Comparison of ENCODE assay signal across 2 cellular contexts in the genomic region with DNA sequence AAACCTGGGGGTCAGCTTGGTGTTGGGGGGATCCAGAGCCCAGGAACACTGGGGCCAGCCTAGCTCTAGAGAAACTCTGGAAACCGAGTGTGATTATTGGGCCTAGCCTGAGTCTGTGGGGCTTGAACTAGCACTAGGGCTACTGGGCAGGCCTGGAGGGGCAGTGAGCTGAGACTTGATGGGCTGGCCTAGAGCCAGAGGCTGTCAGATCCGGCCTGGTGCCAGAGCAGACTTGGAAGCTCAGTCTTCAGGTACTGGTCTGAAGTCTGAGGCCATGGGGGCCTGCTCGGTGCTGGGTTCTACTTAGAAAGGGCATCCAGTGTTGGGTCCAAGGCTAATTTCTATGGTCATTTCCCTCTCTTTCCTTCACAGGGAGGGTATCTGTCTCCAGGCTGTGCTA.
TF ChIP-seq lines count a peak whose summit lies in the region.

No MANE protein-coding gene starts in this region.

TF ChIP-seq in H1, 55 proteins besides CTCF, POLR2A, EP300 and RAD21:
- TF ChIP-seq SIN3A (conservative IDR thresholded peaks at IDR 0.05 in 1 of 2, IDR thresholded peaks at IDR 0.05 in 1 of 2; ENCODE audit: low read depth in 1 of 2, low read length in 2 of 2) (no peak), KDM4A (IDR thresholded peaks at IDR 0.05; ENCODE audit: low read depth, low read length, severe bottlenecking) (no peak), GABPA (IDR thresholded peaks at IDR 0.05; ENCODE audit: borderline replicate concordance, insufficient read depth, low read length) (no peak), RFX5 (IDR thresholded peaks at IDR 0.05; ENCODE audit: borderline replicate concordance, low read depth, low read length) (no peak), BCL11A (IDR thresholded peaks at IDR 0.05; ENCODE audit: low read depth in 2 of 2, low read length in 2 of 2) (no peak), FOSL1 (IDR thresholded peaks at IDR 0.05; ENCODE audit: insufficient read depth, low read depth, low read length) (no peak), KDM5A (IDR thresholded peaks at IDR 0.05; ENCODE audit: low read length) (no peak), SP2 (IDR thresholded peaks at IDR 0.05; ENCODE audit: low read length) (no peak), RBBP5 (IDR thresholded peaks at IDR 0.05; ENCODE audit: borderline replicate concordance, low read depth, low read length) (no peak), CBX5 (IDR thresholded peaks at IDR 0.05; ENCODE audit: low read depth, low read length) (no peak), ZNF274 (IDR thresholded peaks at IDR 0.05; ENCODE audit: borderline replicate concordance, extremely low read depth, low read length) (no peak), EZH2 (IDR thresholded peaks at IDR 0.05; ENCODE audit: low read depth, low read length, severe bottlenecking) (no peak), CHD2 (IDR thresholded peaks at IDR 0.05; ENCODE audit: low read length) (no peak)

TF ChIP-seq in HepG2, 621 proteins besides CTCF, POLR2A, EP300 and RAD21:
- TF ChIP-seq, protein P1, sequence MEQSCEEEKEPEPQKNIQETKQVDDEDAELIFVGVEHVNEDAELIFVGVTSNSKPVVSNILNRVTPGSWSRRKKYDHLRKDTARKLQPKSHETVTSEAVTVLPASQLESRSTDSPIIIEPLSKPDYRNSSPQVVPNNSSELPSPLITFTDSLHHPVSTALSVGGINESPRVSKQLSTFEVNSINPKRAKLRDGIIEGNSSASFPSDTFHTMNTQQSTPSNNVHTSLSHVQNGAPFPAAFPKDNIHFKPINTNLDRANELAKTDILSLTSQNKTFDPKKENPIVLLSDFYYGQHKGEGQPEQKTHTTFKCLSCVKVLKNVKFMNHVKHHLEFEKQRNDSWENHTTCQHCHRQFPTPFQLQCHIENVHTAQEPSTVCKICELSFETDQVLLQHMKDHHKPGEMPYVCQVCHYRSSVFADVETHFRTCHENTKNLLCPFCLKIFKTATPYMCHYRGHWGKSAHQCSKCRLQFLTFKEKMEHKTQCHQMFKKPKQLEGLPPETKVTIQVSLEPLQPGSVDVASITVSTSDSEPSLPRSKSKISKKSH (CRISPR knock-in tag; IDR thresholded peaks at IDR 0.05; ENCODE audit: borderline replicate concordance): 0 out of 2 replicates have a peak, but pooled peaks have one; percentile 18
- TF ChIP-seq ZMYM2 (CRISPR knock-in tag; IDR thresholded peaks at IDR 0.05): no peak
- TF ChIP-seq, protein P2, sequence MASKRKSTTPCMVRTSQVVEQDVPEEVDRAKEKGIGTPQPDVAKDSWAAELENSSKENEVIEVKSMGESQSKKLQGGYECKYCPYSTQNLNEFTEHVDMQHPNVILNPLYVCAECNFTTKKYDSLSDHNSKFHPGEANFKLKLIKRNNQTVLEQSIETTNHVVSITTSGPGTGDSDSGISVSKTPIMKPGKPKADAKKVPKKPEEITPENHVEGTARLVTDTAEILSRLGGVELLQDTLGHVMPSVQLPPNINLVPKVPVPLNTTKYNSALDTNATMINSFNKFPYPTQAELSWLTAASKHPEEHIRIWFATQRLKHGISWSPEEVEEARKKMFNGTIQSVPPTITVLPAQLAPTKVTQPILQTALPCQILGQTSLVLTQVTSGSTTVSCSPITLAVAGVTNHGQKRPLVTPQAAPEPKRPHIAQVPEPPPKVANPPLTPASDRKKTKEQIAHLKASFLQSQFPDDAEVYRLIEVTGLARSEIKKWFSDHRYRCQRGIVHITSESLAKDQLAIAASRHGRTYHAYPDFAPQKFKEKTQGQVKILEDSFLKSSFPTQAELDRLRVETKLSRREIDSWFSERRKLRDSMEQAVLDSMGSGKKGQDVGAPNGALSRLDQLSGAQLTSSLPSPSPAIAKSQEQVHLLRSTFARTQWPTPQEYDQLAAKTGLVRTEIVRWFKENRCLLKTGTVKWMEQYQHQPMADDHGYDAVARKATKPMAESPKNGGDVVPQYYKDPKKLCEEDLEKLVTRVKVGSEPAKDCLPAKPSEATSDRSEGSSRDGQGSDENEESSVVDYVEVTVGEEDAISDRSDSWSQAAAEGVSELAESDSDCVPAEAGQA (IDR thresholded peaks at IDR 0.05; ENCODE audit: low read depth): no peak
- TF ChIP-seq, protein P2 (CRISPR knock-in tag; IDR thresholded peaks at IDR 0.05; ENCODE audit: borderline replicate concordance): no peak
TF ChIP-seq in HepG2: peak in this region for 1.
